ENCODE assay signal across 2 cellular contexts in the genomic region with DNA sequence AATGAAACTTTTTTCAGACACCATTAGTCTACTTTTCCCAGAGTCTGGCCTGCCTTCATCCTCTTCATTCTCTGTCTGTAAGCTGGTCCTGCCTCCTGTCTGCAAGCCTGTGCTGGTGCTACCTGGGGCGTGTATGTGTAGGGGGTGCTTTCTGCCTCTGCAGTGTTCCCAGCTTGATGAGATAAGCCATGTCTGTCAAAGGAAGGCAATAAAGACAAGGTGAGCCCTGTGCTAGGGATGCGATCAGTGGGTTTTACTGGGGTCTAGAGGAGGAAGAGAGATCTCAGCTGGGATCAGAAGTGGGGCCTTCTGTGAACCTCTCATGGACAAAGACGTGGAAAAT.
A peak's percentile ranks its signal among the peaks of the same experiment; 100 is the strongest.
TF ChIP-seq lines count a peak whose summit lies in the region.

No MANE protein-coding gene starts in this region.

TF ChIP-seq in K562, 482 proteins besides CTCF, POLR2A, EP300 and RAD21:
- TF ChIP-seq, protein P1, sequence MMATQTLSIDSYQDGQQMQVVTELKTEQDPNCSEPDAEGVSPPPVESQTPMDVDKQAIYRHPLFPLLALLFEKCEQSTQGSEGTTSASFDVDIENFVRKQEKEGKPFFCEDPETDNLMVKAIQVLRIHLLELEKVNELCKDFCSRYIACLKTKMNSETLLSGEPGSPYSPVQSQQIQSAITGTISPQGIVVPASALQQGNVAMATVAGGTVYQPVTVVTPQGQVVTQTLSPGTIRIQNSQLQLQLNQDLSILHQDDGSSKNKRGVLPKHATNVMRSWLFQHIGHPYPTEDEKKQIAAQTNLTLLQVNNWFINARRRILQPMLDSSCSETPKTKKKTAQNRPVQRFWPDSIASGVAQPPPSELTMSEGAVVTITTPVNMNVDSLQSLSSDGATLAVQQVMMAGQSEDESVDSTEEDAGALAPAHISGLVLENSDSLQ (IDR thresholded peaks at IDR 0.05) = peak; percentile 76
- TF ChIP-seq, protein P2, sequence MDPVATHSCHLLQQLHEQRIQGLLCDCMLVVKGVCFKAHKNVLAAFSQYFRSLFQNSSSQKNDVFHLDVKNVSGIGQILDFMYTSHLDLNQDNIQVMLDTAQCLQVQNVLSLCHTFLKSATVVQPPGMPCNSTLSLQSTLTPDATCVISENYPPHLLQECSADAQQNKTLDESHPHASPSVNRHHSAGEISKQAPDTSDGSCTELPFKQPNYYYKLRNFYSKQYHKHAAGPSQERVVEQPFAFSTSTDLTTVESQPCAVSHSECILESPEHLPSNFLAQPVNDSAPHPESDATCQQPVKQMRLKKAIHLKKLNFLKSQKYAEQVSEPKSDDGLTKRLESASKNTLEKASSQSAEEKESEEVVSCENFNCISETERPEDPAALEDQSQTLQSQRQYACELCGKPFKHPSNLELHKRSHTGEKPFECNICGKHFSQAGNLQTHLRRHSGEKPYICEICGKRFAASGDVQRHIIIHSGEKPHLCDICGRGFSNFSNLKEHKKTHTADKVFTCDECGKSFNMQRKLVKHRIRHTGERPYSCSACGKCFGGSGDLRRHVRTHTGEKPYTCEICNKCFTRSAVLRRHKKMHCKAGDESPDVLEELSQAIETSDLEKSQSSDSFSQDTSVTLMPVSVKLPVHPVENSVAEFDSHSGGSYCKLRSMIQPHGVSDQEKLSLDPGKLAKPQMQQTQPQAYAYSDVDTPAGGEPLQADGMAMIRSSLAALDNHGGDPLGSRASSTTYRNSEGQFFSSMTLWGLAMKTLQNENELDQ (CRISPR knock-in tag; IDR thresholded peaks at IDR 0.05; ENCODE audit: borderline replicate concordance) = no peak
- TF ChIP-seq SNIP1 (IDR thresholded peaks at IDR 0.05; ENCODE audit: low read depth) (no peak), NCOR1 (IDR thresholded peaks at IDR 0.05) (no peak), CBFA2T2 (conservative IDR thresholded peaks at IDR 0.05) (no peak), MEIS2 (IDR thresholded peaks at IDR 0.05; ENCODE audit: partially characterized antibody) (peak; percentile 15), ESRRB (CRISPR knock-in tag; IDR thresholded peaks at IDR 0.05; ENCODE audit: borderline replicate concordance) (no peak), ZNF316 (IDR thresholded peaks at IDR 0.05) (0 out of 2 replicates have a peak, but pooled peaks have one; percentile 29), SMARCB1 (IDR thresholded peaks at IDR 0.05; ENCODE audit: insufficient read length, low read depth) (no peak), SPI1 (IDR thresholded peaks at IDR 0.05; ENCODE audit: borderline replicate concordance, low read depth, low read length) (no peak)

TF ChIP-seq in SK-N-SH, 30 proteins besides CTCF, POLR2A, EP300 and RAD21:
- TF ChIP-seq NFIC (IDR thresholded peaks at IDR 0.05; ENCODE audit: borderline replicate concordance) (no peak), JUND (IDR thresholded peaks at IDR 0.05) (no peak), RCOR1 (IDR thresholded peaks at IDR 0.05; ENCODE audit: low read length) (no peak), NRF1 (IDR thresholded peaks at IDR 0.05; ENCODE audit: low read depth, low read length) (no peak), POLR2AphosphoS5 (IDR thresholded peaks at IDR 0.05; ENCODE audit: low read depth, low read length) (no peak), SMC3 (IDR thresholded peaks at IDR 0.05; ENCODE audit: low read depth, low read length) (no peak), YY1 (IDR thresholded peaks at IDR 0.05; ENCODE audit: low read depth) (no peak), MEF2A (IDR thresholded peaks at IDR 0.05; ENCODE audit: borderline replicate concordance, low read depth) (no peak), FOXM1 (IDR thresholded peaks at IDR 0.05; ENCODE audit: low read depth) (no peak), GABPA (IDR thresholded peaks at IDR 0.05; ENCODE audit: low read depth) (no peak), TAF1 (IDR thresholded peaks at IDR 0.05; ENCODE audit: borderline replicate concordance, low read depth, low read length) (no peak), SIN3A (IDR thresholded peaks at IDR 0.05; ENCODE audit: borderline replicate concordance, low read depth, low read length) (no peak)
- TF ChIP-seq, protein P3, sequence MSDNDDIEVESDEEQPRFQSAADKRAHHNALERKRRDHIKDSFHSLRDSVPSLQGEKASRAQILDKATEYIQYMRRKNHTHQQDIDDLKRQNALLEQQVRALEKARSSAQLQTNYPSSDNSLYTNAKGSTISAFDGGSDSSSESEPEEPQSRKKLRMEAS (IDR thresholded peaks at IDR 0.05; ENCODE audit: low read depth) = no peak
